ENCODE assay signal across 18 cellular contexts in genomic region chr10:87945994-87946393, GRCh38.
DNase-seq lines count a peak whose midpoint lies in the region; ATAC-seq, FAIRE-seq and TF ChIP-seq lines count a peak whose summit lies in the region.
"Had no signal": no experiment of that assay in that cellular context is flagged by ENCODE, and none has a peak within 500 bp of the region (broad histone marks: within the 10 kb centered on the region; RNA-seq: fewer than 3 reads in every experiment).

No MANE protein-coding gene starts in this region.

- ATAC-seq in activated T-helper 17 cell treated with anti-CD3 and anti-CD28 coated beads, Interleukin-2, amount 50 U/mL, for 72 hours (replicated peaks) = no peak
- ATAC-seq in left lung = peak; percentile 15

- H3K27ac ChIP-seq in left lung (peak overlapping the region in 1 of 2 donors; percentile 30), ovary (no peak overlapping the region)
- H3K27ac ChIP-seq: BLaER1 had no signal

- H3K27ac Mint-ChIP-seq in activated T-helper 17 cell treated with anti-CD3 and anti-CD28 coated beads, Interleukin-2, amount 50 U/mL, for 72 hours = peak overlapping the region; percentile 12
- peak overlapping the region in 3 of 7 donors; percentile 55 to 78 (median 69) for H3K27ac Mint-ChIP-seq in CD14-positive monocyte
- H3K27ac Mint-ChIP-seq: CD4-positive, alpha-beta T cell had no signal

- peaks cover 12 to 35% of the 10 kb centered on the region in 2 donors for H3K4me1 ChIP-seq in left lung
- H3K4me1 ChIP-seq in ovary (ENCODE audit: insufficient read depth) = peaks cover 4% of the 10 kb centered on the region
- H3K4me1 ChIP-seq: BLaER1 had no signal

- H3K9me3 ChIP-seq in left lung (no peaks in the 10 kb centered on the region), ovary (no peaks in the 10 kb centered on the region)
- H3K9me3 ChIP-seq: BLaER1 had no signal

- no peak for DNase-seq in GM12892 (ENCODE audit: insufficient read length)
- DNase-seq in left lung = no peak
- peak; percentile 16 for DNase-seq in posterior vena cava (ENCODE audit: low spot score)
- DNase-seq in DMS79 (lab: John Stamatoyannopoulos, UW) = no peak
- no peak for DNase-seq in CD14-positive monocyte (ENCODE audit: low spot score)
- DNase-seq in ovary = no peak
- DNase-seq in HuH-7.5 (ENCODE audit: low spot score) = no peak
- DNase-seq: 8988T; AML-193; Calu3; CD4-positive, alpha-beta T cell; DMS79 treated with DMSO at 0.1 percent for 48 hours; EL had no signal

- 88 to 93% (median 91%) methylated on average over 5 of the region's 5 CpGs for WGBS in ovary, 3 donors

- TF ChIP-seq POLR2A in GM12892 (IDR thresholded peaks at IDR 0.05; ENCODE audit: low read depth, low read length) = peak; percentile 41; the same call in 1 of the 2 replicates
- no peak for TF ChIP-seq POLR2A in ovary (IDR thresholded peaks at IDR 0.05)

- peaks cover 52% of the 10 kb centered on the region for H3K36me3 Mint-ChIP-seq in activated T-helper 17 cell treated with anti-CD3 and anti-CD28 coated beads, Interleukin-2, amount 50 U/mL, for 72 hours (ENCODE audit: low read depth)
- H3K36me3 Mint-ChIP-seq in CD14-positive monocyte = peaks cover 36 to 41% of the 10 kb centered on the region in 2 donors

- no peak for TF ChIP-seq EP300 in ovary (IDR thresholded peaks at IDR 0.05)

- TF ChIP-seq CTCF in left lung (IDR thresholded peaks at IDR 0.05) (no peak), CD14-positive monocyte (IDR thresholded peaks at IDR 0.05) (no peak), ovary (IDR thresholded peaks at IDR 0.05) (no peak)

- H3K4me3 Mint-ChIP-seq in activated T-helper 17 cell treated with anti-CD3 and anti-CD28 coated beads, Interleukin-2, amount 50 U/mL, for 72 hours = no peak overlapping the region
- H3K4me3 Mint-ChIP-seq in CD14-positive monocyte = no peak overlapping the region
- H3K4me3 Mint-ChIP-seq: CD4-positive, alpha-beta T cell; IgD-negative memory B cell had no signal

- intact Hi-C loops in left lung (cut with DNase I) (no loop called here), posterior vena cava (cut with DNase I) (no loop called here), CD14-positive monocyte (cut with micrococcal nuclease) (no loop called here), ovary (cut with DNase I) (no loop called here)

- H3K36me3 ChIP-seq in left lung (peaks cover 0 to 8% of the 10 kb centered on the region in 2 donors), ovary (no peaks in the 10 kb centered on the region)

- no peak for FAIRE-seq in GM12892 (lab: Jason Lieb, UNC)
- FAIRE-seq: G401.6, H54 had no signal

- no peaks in the 10 kb centered on the region for H3K27me3 Mint-ChIP-seq in activated T-helper 17 cell treated with anti-CD3 and anti-CD28 coated beads, Interleukin-2, amount 50 U/mL, for 72 hours
- H3K27me3 Mint-ChIP-seq in CD14-positive monocyte (ENCODE audit: low read depth in 3 of 3) = no peaks in the 10 kb centered on the region
- H3K27me3 Mint-ChIP-seq: CD4-positive, alpha-beta T cell; IgD-negative memory B cell had no signal

- no peaks in the 10 kb centered on the region for H3K27me3 ChIP-seq in left lung
- no peaks in the 10 kb centered on the region for H3K27me3 ChIP-seq in ovary
- H3K27me3 ChIP-seq: BLaER1 had no signal

- no peaks in the 10 kb centered on the region for H3K9me3 Mint-ChIP-seq in activated T-helper 17 cell treated with anti-CD3 and anti-CD28 coated beads, Interleukin-2, amount 50 U/mL, for 72 hours
- no peaks in the 10 kb centered on the region for H3K9me3 Mint-ChIP-seq in CD14-positive monocyte
- H3K9me3 Mint-ChIP-seq: CD4-positive, alpha-beta T cell; IgD-negative memory B cell had no signal

- H3K4me1 Mint-ChIP-seq in activated T-helper 17 cell treated with anti-CD3 and anti-CD28 coated beads, Interleukin-2, amount 50 U/mL, for 72 hours = peaks cover 10% of the 10 kb centered on the region
- peaks cover 35% of the 10 kb centered on the region for H3K4me1 Mint-ChIP-seq in CD14-positive monocyte

- H3K4me3 ChIP-seq in left lung = no peak overlapping the region
- no peak overlapping the region for H3K4me3 ChIP-seq in ovary
- H3K4me3 ChIP-seq: BLaER1 had no signal
